Comparison of ENCODE assay signal across 8 cellular contexts in the genomic region with DNA sequence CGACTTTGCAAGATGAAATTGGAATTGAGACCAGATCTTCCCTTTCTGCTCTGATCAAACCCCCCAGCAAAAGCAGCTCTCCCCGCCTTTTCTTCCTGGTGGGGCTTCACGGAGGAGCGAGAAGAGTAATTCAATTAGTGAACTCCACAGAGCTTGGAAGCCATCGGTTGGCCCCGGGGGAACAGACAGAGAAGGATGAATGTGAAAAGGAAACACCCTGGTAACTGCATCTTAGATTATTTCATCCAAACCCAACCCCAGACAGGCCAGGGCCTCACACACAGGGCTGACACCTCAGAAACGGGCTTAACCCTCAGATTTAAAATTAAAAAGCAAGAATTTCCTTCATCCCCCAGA. TPM values are rescaled to one million over a fixed set of nuclear protein-coding genes. Genes with fewer than 3 reads are reported as not detected.
DNase-seq lines count a peak whose midpoint lies in the region; ATAC-seq and TF ChIP-seq lines count a peak whose summit lies in the region.

No MANE protein-coding gene starts in this region.

- H3K4me3 Mint-ChIP-seq in activated CD4-positive, alpha-beta T cell treated with anti-CD3 and anti-CD28 coated beads, Interleukin-2, amount 10 ng/mL, durations not matched to agents 7 days and 5 days = peak overlapping the region; percentile 58
- H3K4me3 Mint-ChIP-seq in activated CD8-positive, alpha-beta T cell treated with anti-CD3 and anti-CD28 coated beads, Interleukin-2, amount 10 ng/mL, durations not matched to agents 7 days and 5 days = peak overlapping the region; percentile 40

- no peaks in the 10 kb centered on the region for H3K9me3 Mint-ChIP-seq in activated CD4-positive, alpha-beta T cell treated with anti-CD3 and anti-CD28 coated beads, Interleukin-2, amount 10 ng/mL, durations not matched to agents 7 days and 5 days
- H3K9me3 Mint-ChIP-seq in activated CD8-positive, alpha-beta T cell treated with anti-CD3 and anti-CD28 coated beads, Interleukin-2, amount 10 ng/mL, durations not matched to agents 7 days and 5 days (ENCODE audit: insufficient read depth) = no peaks in the 10 kb centered on the region

- no peaks in the 10 kb centered on the region for H3K27me3 ChIP-seq in layer of hippocampus (ENCODE audit: control insufficient read depth, insufficient read depth, low read length)
- H3K27me3 ChIP-seq in testis = no peaks in the 10 kb centered on the region

- H3K27ac ChIP-seq in layer of hippocampus (ENCODE audit: low read depth, low read length) = peak overlapping the region; percentile 89
- H3K27ac ChIP-seq in temporal lobe (ENCODE audit: low read depth, low read length) = peak overlapping the region; percentile 74
- H3K27ac ChIP-seq in testis = no peak overlapping the region

- POLR2A ChIA-PET in activated CD4-positive, alpha-beta T cell treated with anti-CD3 and anti-CD28 coated beads, Interleukin-2, amount 10 ng/mL, durations not matched to agents 7 days and 5 days (lab: Charles Lee) = no interaction called here
- POLR2A ChIA-PET in activated CD8-positive, alpha-beta T cell treated with anti-CD3 and anti-CD28 coated beads, Interleukin-2, amount 10 ng/mL, durations not matched to agents 7 days and 5 days (lab: Charles Lee) = no interaction called here

- H3K4me1 Mint-ChIP-seq in activated CD4-positive, alpha-beta T cell treated with anti-CD3 and anti-CD28 coated beads, Interleukin-2, amount 10 ng/mL, durations not matched to agents 7 days and 5 days = peaks cover 95% of the 10 kb centered on the region
- peaks cover 99% of the 10 kb centered on the region for H3K4me1 Mint-ChIP-seq in activated CD8-positive, alpha-beta T cell treated with anti-CD3 and anti-CD28 coated beads, Interleukin-2, amount 10 ng/mL, durations not matched to agents 7 days and 5 days (ENCODE audit: low read depth)

- ATAC-seq in activated CD8-positive, alpha-beta T cell treated with anti-CD3 and anti-CD28 coated beads, Interleukin-2, amount 10 ng/mL, durations not matched to agents 7 days and 5 days = no peak

- H3K4me1 ChIP-seq in testis = peaks cover 54% of the 10 kb centered on the region

- no peak for TF ChIP-seq CTCF in testis (IDR thresholded peaks at IDR 0.05)

- no peaks in the 10 kb centered on the region for H3K27me3 Mint-ChIP-seq in activated CD4-positive, alpha-beta T cell treated with anti-CD3 and anti-CD28 coated beads, Interleukin-2, amount 10 ng/mL, durations not matched to agents 7 days and 5 days
- no peaks in the 10 kb centered on the region for H3K27me3 Mint-ChIP-seq in activated CD8-positive, alpha-beta T cell treated with anti-CD3 and anti-CD28 coated beads, Interleukin-2, amount 10 ng/mL, durations not matched to agents 7 days and 5 days (ENCODE audit: low read depth)

- peaks cover 46% of the 10 kb centered on the region for H3K36me3 Mint-ChIP-seq in activated CD4-positive, alpha-beta T cell treated with anti-CD3 and anti-CD28 coated beads, Interleukin-2, amount 10 ng/mL, durations not matched to agents 7 days and 5 days (ENCODE audit: low read depth)
- peaks cover 71% of the 10 kb centered on the region for H3K36me3 Mint-ChIP-seq in activated CD8-positive, alpha-beta T cell treated with anti-CD3 and anti-CD28 coated beads, Interleukin-2, amount 10 ng/mL, durations not matched to agents 7 days and 5 days (ENCODE audit: low read depth)

- intact Hi-C loops in testis (cut with DNase I; ENCODE audit: low total_unique reads) = no loop called here

- no peak for DNase-seq in activated CD4-positive, alpha-beta T cell treated with anti-CD3 and anti-CD28 coated beads, Interleukin-2, amount 10 ng/mL, durations not matched to agents 7 days and 5 days
- DNase-seq in activated CD4-positive, alpha-beta T cell treated with anti-CD3 and anti-CD28 coated beads for 1 hour = no peak
- no peak for DNase-seq in activated CD8-positive, alpha-beta T cell treated with anti-CD3 and anti-CD28 coated beads, Interleukin-2, amount 10 ng/mL, durations not matched to agents 7 days and 5 days
- DNase-seq in testis (no peak), dedifferentiated amniotic fluid mesenchymal stem cell (ENCODE audit: extremely low spot score) (no peak), DMS153 treated with DMSO at 0.1 percent for 48 hours (lab: John Stamatoyannopoulos, UW; ENCODE audit: unreplicated experiment) (no peak)

- H3K4me3 ChIP-seq in testis = no peak overlapping the region

- TF ChIP-seq POLR2A in testis (IDR thresholded peaks at IDR 0.05) = no peak

- H3K9me3 ChIP-seq in testis = no peaks in the 10 kb centered on the region

- WGBS in testis, 2 donors = 61% methylated on average over 7 of the region's 7 CpGs

- peak overlapping the region; percentile 87 for H3K27ac Mint-ChIP-seq in activated CD4-positive, alpha-beta T cell treated with anti-CD3 and anti-CD28 coated beads, Interleukin-2, amount 10 ng/mL, durations not matched to agents 7 days and 5 days
- peak overlapping the region; percentile 79 for H3K27ac Mint-ChIP-seq in activated CD8-positive, alpha-beta T cell treated with anti-CD3 and anti-CD28 coated beads, Interleukin-2, amount 10 ng/mL, durations not matched to agents 7 days and 5 days

- CTCF ChIA-PET in activated CD4-positive, alpha-beta T cell treated with anti-CD3 and anti-CD28 coated beads, Interleukin-2, amount 10 ng/mL, durations not matched to agents 7 days and 5 days (lab: Charles Lee) = interaction anchor here (0.7 to 2.2 kb wide), 3 partner anchors 8 to 12 kb away, joined by 3 to 8 read pairs (median 5); no protein-coding TSS in a partner anchor
- CTCF ChIA-PET in activated CD8-positive, alpha-beta T cell treated with anti-CD3 and anti-CD28 coated beads, Interleukin-2, amount 10 ng/mL, durations not matched to agents 7 days and 5 days (lab: Charles Lee) = no interaction called here

- no peaks in the 10 kb centered on the region for H3K36me3 ChIP-seq in testis (ENCODE audit: low read depth, missing control alignments)

RNA-seq across cellular contexts. Expression of gene SMAD7, which starts 18.3 kb away (rescaled TPM):
- total RNA-seq in activated CD4-positive, alpha-beta T cell treated with anti-CD3 and anti-CD28 coated beads, Interleukin-2, amount 10 ng/mL, durations not matched to agents 7 days and 5 days = 10 to 100 TPM; 19.5 to 21.7 TPM
- 10 to 100 TPM; 23.8 to 24.1 TPM for total RNA-seq in activated CD8-positive, alpha-beta T cell treated with anti-CD3 and anti-CD28 coated beads, Interleukin-2, amount 10 ng/mL, durations not matched to agents 7 days and 5 days
- total RNA-seq in temporal lobe (11.1 TPM), testis (10 to 100 TPM in 1 of 2 donors, 1 to 10 TPM in 1; 9.8 to 14.6 TPM)
- polyA plus RNA-seq in testis (ENCODE audit: insufficient read depth, low read depth, low replicate concordance) = 7.5 TPM

Comparison
In these comparisons a context has a peak if more than half of its experiments do, and no peak if none do; other contexts are left out.
1. H3K27ac ChIP-seq: peak in layer of hippocampus (single experiment) and temporal lobe (single experiment); none in testis (0 of 2).